Comparison of ENCODE assay signal across 20 cellular contexts in genomic region chr6:116402108-116402507, GRCh38.
"Had no signal": no experiment of that assay in that cellular context is flagged by ENCODE, and none has a peak within 500 bp of the region (broad histone marks: within the 10 kb centered on the region; RNA-seq: fewer than 3 reads in every experiment).

No MANE protein-coding gene starts in this region.

- H3K36me3 Mint-ChIP-seq: natural killer cell had no signal

- H3K36me3 ChIP-seq: colonic mucosa, lower lobe of right lung, thyroid gland had no signal

- H2AFZ ChIP-seq: parathyroid adenoma had no signal

- H3K4me3 ChIP-seq: colonic mucosa, lower lobe of right lung, thyroid gland had no signal

- H3K4me3 Mint-ChIP-seq: activated B cell treated with CpG ODN at 0.5 μM for 24 hours; activated CD4-positive, alpha-beta memory T cell treated with anti-CD3 and anti-CD28 coated beads for 36 hours; activated naive CD8-positive, alpha-beta T cell; activated T-helper 1 cell treated with anti-CD3 and anti-CD28 coated beads, Interleukin-12 subunit alpha, Interleukin-12 subunit beta, Interleukin-2, Interleukin-4 antibody, amounts not matched to agents 30 ng/mL and 10 ng/mL and 1 ng/mL, durations not matched to agents 14 hours and 24 hours and 36 hours; natural killer cell had no signal

- H3K27me3 ChIP-seq: colonic mucosa, thyroid gland had no signal

- H3K27me3 Mint-ChIP-seq: activated B cell treated with CpG ODN at 0.5 μM for 24 hours; activated naive CD8-positive, alpha-beta T cell had no signal

- H3K9ac ChIP-seq: parathyroid adenoma had no signal

- H3K9me3 ChIP-seq: colonic mucosa, lower lobe of right lung, thyroid gland had no signal

- FAIRE-seq: urothelium cell line had no signal

- H3K4me1 ChIP-seq: colonic mucosa had no signal

- H3K9me3 Mint-ChIP-seq: activated B cell treated with CpG ODN at 0.5 μM for 24 hours; activated CD4-positive, alpha-beta memory T cell treated with anti-CD3 and anti-CD28 coated beads for 36 hours; activated T-helper 1 cell treated with anti-CD3 and anti-CD28 coated beads, Interleukin-12 subunit alpha, Interleukin-12 subunit beta, Interleukin-2, Interleukin-4 antibody, amounts not matched to agents 30 ng/mL and 10 ng/mL and 1 ng/mL, durations not matched to agents 14 hours and 24 hours and 36 hours; natural killer cell had no signal

- H3K27ac Mint-ChIP-seq: activated B cell treated with CpG ODN at 0.5 μM for 24 hours; activated CD4-positive, alpha-beta memory T cell treated with anti-CD3 and anti-CD28 coated beads for 36 hours; activated naive CD8-positive, alpha-beta T cell; activated T-helper 1 cell treated with anti-CD3 and anti-CD28 coated beads, Interleukin-12 subunit alpha, Interleukin-12 subunit beta, Interleukin-2, Interleukin-4 antibody, amounts not matched to agents 30 ng/mL and 10 ng/mL and 1 ng/mL, durations not matched to agents 14 hours and 24 hours and 36 hours; natural killer cell had no signal

- H3K27ac ChIP-seq: colonic mucosa, lower lobe of right lung, parathyroid adenoma, thyroid gland had no signal

- H3K4me1 Mint-ChIP-seq: natural killer cell had no signal

- DNase-seq: activated B cell treated with CpG ODN at 0.5 μM for 24 hours; activated CD4-positive, alpha-beta memory T cell treated with anti-CD3 and anti-CD28 coated beads for 36 hours; activated CD4-positive, alpha-beta T cell treated with anti-CD3 and anti-CD28 coated beads for 4 hours; activated gamma-delta T cell treated with Interleukin-2 at 50 U/mL for 16 hours; activated T-cell treated with anti-CD3 and anti-CD28 coated beads for 4 hours; amniotic stem cell; colonic mucosa; erythroblast; left cardiac atrium; lower lobe of right lung; natural killer cell; stimulated activated CD8-positive, alpha-beta memory T cell treated with anti-CD3 and anti-CD28 coated beads, Interleukin-4, amount 100 ng/mL, for 48 hours; stimulated activated naive CD4-positive, alpha-beta T cell; T-helper 1 cell; T-helper 9 cell; thyroid gland had no signal
